8 cellular contexts compared by ENCODE assay signal in genomic region chr14:59919582-59920377, GRCh38. TPM values are rescaled to one million over a fixed set of nuclear protein-coding genes. Genes with fewer than 3 reads are reported as not detected.
DNase-seq lines count a peak whose midpoint lies in the region; ATAC-seq and TF ChIP-seq lines count a peak whose summit lies in the region.

TSS of gene LRRC9 (plus strand) at chr14:59920144.

- peak; percentile 26 for ATAC-seq in GM18867 (IDR thresholded peaks at IDR 0.05; ENCODE audit: unreplicated experiment)
- ATAC-seq in GM19467 (IDR thresholded peaks at IDR 0.05; ENCODE audit: unreplicated experiment), result no peak

- no peaks in the 10 kb centered on the region for H3F3A ChIP-seq in neural cell (ENCODE audit: insufficient read depth, low read length, poor library complexity, severe bottlenecking)

- H2AFZ ChIP-seq in neural cell (ENCODE audit: low read depth, low read length), result peak within 1 kb of the TSS; percentile 65

- DNase-seq in NCI-H146 (lab: John Stamatoyannopoulos, UW) (peak; percentile 90), germinal center (ENCODE audit: low spot score) (peak; percentile 40), vagina (ENCODE audit: extremely low spot score in 2 of 2) (no peak), HK-2 (ENCODE audit: unreplicated experiment) (no peak)
- DNase-seq in activated CD8-positive, alpha-beta memory T cell treated with anti-CD3 and anti-CD28 coated beads, Interleukin-2, amount 50 U/mL, for 48 hours, result peak; percentile 57

- intact Hi-C loops in vagina (cut with DNase I), result no loop called here

- H3K36me3 ChIP-seq in neural cell (ENCODE audit: insufficient read depth, low read length) (no peaks in the 10 kb centered on the region), vagina (no peaks in the 10 kb centered on the region)

- H3K4me1 ChIP-seq in vagina, result peaks cover 14% of the 10 kb centered on the region

- H3K4me3 ChIP-seq in neural cell (ENCODE audit: low read length) (peak within 1 kb of the TSS; percentile 84), vagina (peak within 1 kb of the TSS; percentile 36 to 52)

- H3K27me3 ChIP-seq in neural cell (ENCODE audit: insufficient read depth, low read depth, low read length) (no peaks in the 10 kb centered on the region), vagina (no peaks in the 10 kb centered on the region)

- H4K20me1 ChIP-seq in neural cell (ENCODE audit: insufficient read depth), result no peaks in the 10 kb centered on the region

- TF ChIP-seq EP300 in neural cell (conservative IDR thresholded peaks at IDR 0.05; ENCODE audit: poor library complexity, severe bottlenecking), result peak; percentile 19

- no peaks in the 10 kb centered on the region for H3K9me3 ChIP-seq in neural cell (ENCODE audit: low read length)
- H3K9me3 ChIP-seq in vagina, result no peaks in the 10 kb centered on the region

- H3K4me2 ChIP-seq in neural cell (ENCODE audit: low read length), result peak within 1 kb of the TSS; percentile 79

- no peak for TF ChIP-seq POLR2A in vagina (IDR thresholded peaks at IDR 0.05)

- H3K27ac ChIP-seq in neural cell (ENCODE audit: low read length), result peak within 1 kb of the TSS; percentile 63
- no peak within 1 kb of the TSS for H3K27ac ChIP-seq in vagina

- H3K9me2 ChIP-seq in neural cell (ENCODE audit: insufficient read depth, low read length), result no peaks in the 10 kb centered on the region

- H3K79me2 ChIP-seq in neural cell (replicated peaks; ENCODE audit: insufficient read depth, low read length), result peaks cover 13% of the 10 kb centered on the region

- peak within 1 kb of the TSS; percentile 69 for H3K9ac ChIP-seq in neural cell (ENCODE audit: low read length)

- TF ChIP-seq CTCF in neural cell (IDR thresholded peaks at IDR 0.05; ENCODE audit: poor library complexity, severe bottlenecking), result peak; percentile 15
- no peak for TF ChIP-seq CTCF in vagina (IDR thresholded peaks at IDR 0.05)

- TF ChIP-seq RAD21 in neural cell (conservative IDR thresholded peaks at IDR 0.05), result peak; percentile 7

TF ChIP-seq in neural cell, 6 proteins besides CTCF, POLR2A, EP300 and RAD21:
- TF ChIP-seq TAF1 (IDR thresholded peaks at IDR 0.05; ENCODE audit: low read depth) (no peak), REST (IDR thresholded peaks at IDR 0.05; ENCODE audit: borderline replicate concordance) (peak; percentile 14), POLR2AphosphoS5 (IDR thresholded peaks at IDR 0.05) (peak; percentile 69), EZH2 (IDR thresholded peaks at IDR 0.05; ENCODE audit: borderline replicate concordance, insufficient read depth, low read length, poor library complexity, severe bottlenecking) (no peak), MXI1 (conservative IDR thresholded peaks at IDR 0.05; ENCODE audit: poor library complexity, severe bottlenecking) (peak; percentile 85), SMC3 (conservative IDR thresholded peaks at IDR 0.05; ENCODE audit: poor library complexity) (no peak)

RNA-seq across cellular contexts. Expression of gene LRRC9, which starts in this region (rescaled TPM):
- 0.40 and 1.3 TPM in 2 replicates for polyA plus RNA-seq in neural cell
- 3.2 and 4.1 TPM in 2 replicates for polyA minus RNA-seq in neural cell
- 3.2 TPM for total RNA-seq in vagina

Comparison
In these comparisons a context has a peak if more than half of its experiments do, and no peak if none do; other contexts are left out.
1. DNase-seq: peak in NCI-H146 (single experiment), activated CD8-positive, alpha-beta memory T cell treated with anti-CD3 and anti-CD28 coated beads, Interleukin-2, amount 50 U/mL, for 48 hours (single experiment) and germinal center (single experiment); none in vagina (0 of 2) and HK-2 (single experiment).